ENCODE assay signal across 16 cellular contexts in the genomic region with DNA sequence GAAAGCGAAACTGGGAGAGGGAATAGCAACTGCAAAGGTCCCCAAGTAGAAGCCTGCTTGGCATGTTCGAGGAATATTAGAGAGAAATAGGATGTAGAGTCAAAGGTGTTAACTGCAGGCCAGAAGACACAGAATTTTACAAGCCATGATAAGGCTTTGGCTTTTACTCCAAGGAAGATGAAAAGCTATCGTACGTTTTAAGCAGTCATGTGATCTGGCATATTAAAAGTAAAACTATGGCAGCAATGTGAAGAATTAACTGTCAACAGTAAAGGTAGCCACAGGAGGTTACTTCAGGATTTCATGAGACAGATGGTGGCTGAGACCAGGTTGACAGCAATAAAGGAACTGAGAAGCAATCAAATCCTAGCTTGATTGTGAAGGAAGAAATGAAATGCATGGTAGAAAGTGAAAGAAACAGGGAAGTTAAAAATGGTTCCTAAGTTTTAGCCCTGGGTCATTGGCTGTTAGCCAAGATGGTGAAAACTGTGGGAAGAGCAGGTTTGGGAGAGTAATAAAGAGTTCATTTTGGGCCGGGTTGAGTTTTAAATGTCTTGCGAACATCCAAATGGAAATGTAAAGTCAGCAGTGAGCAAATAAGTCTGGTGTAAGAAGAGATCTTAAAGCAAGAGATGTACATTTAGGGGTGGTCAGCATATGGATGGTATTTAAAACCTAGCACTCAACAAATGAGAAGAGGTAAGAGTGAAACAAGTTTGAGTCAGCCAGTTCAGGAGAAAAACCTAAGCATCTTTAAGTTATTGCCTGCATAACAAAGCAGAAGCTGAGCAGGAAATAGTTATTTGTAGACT. TPM values are rescaled to one million over a fixed set of nuclear protein-coding genes. Genes with fewer than 3 reads are reported as not detected.
DNase-seq lines count a peak whose midpoint lies in the region; ATAC-seq and TF ChIP-seq lines count a peak whose summit lies in the region.
"Had no signal": no experiment of that assay in that cellular context is flagged by ENCODE, and none has a peak within 500 bp of the region (broad histone marks: within the 10 kb centered on the region; RNA-seq: fewer than 3 reads in every experiment).

No MANE protein-coding gene starts in this region.

- no peak for TF ChIP-seq EP300 in upper lobe of left lung (IDR thresholded peaks at IDR 0.05)

- H3K4me1 ChIP-seq in Caco-2 (peaks cover 19% of the 10 kb centered on the region), IMR-90 (ENCODE audit: control insufficient read depth, insufficient read depth, low read length) (peaks cover 4% of the 10 kb centered on the region), mucosa of descending colon (ENCODE audit: low read depth) (peaks cover 16% of the 10 kb centered on the region), upper lobe of left lung (peaks cover 0 to 10% (median 6%) of the 10 kb centered on the region in 4 donors)

- in situ Hi-C loops in IMR-90 (cut with MboI; ENCODE audit: low sequenced_read_pairs): no loop called here

- H2BK20ac ChIP-seq in IMR-90 (ENCODE audit: low read depth, low read length): no peak overlapping the region

- TF ChIP-seq POLR2A in IMR-90 (IDR thresholded peaks at IDR 0.05; ENCODE audit: low read depth, low read length): no peak
- TF ChIP-seq POLR2A in upper lobe of left lung (IDR thresholded peaks at IDR 0.05): no peak

- H3K27me3 Mint-ChIP-seq in Caco-2 (ENCODE audit: insufficient read depth, unreplicated experiment): no peaks in the 10 kb centered on the region
- no peaks in the 10 kb centered on the region for H3K27me3 Mint-ChIP-seq in activated T-helper 2 cell treated with anti-CD3 and anti-CD28 coated beads, Interferon-gamma antibody, Interleukin-2, Interleukin-4, amounts not matched to agents 10 μg/mL and 5 μg/mL and 100 μg/mL, durations not matched to agents 14 hours and 24 hours and 36 hours (ENCODE audit: low read depth)

- no peak overlapping the region for H2BK15ac ChIP-seq in IMR-90 (ENCODE audit: low read depth, low read length)

- no peak overlapping the region for H4K91ac ChIP-seq in IMR-90 (ENCODE audit: insufficient read depth, low read depth, low read length)

- H4K20me1 ChIP-seq in IMR-90 (ENCODE audit: insufficient read depth, low read length): peaks cover 39% of the 10 kb centered on the region

- H3K36me3 ChIP-seq in Caco-2 (ENCODE audit: control insufficient read depth, insufficient read depth, low read length) (0 out of 2 replicates have a peak, but pooled peaks cover 1% of the 10 kb centered on the region), IMR-90 (ENCODE audit: control insufficient read depth, insufficient read depth, low read length) (peaks cover 23% of the 10 kb centered on the region), mucosa of descending colon (ENCODE audit: low read depth) (no peaks in the 10 kb centered on the region), upper lobe of left lung (peaks cover 0 to 58% (median 19%) of the 10 kb centered on the region in 4 donors)

- dilution Hi-C loops in IMR-90 (cut with HindIII; ENCODE audit: low sequenced_read_pairs, unreplicated experiment): no loop called here

- no peak overlapping the region for H3K27ac ChIP-seq in IMR-90 (ENCODE audit: insufficient read depth, low read length)
- H3K27ac ChIP-seq in upper lobe of left lung: no peak overlapping the region
- H3K27ac ChIP-seq: HL-60 had no signal

- ATAC-seq in IMR-90 (ENCODE audit: low read depth): no peak
- ATAC-seq in mucosa of descending colon: peak; percentile 67
- ATAC-seq in HG03342 (IDR thresholded peaks at IDR 0.05; ENCODE audit: unreplicated experiment): no peak
- no peak for ATAC-seq in upper lobe of left lung (ENCODE audit: low FRiP score in 2 of 2)
- no peak for ATAC-seq in sciatic nerve
- ATAC-seq: WTC11 had no signal

- DNase-seq in Caco-2 (no peak), IMR-90 (no peak), mucosa of descending colon (no peak), upper lobe of left lung (no peak), sciatic nerve (ENCODE audit: low spot score) (no peak)
- no peak for DNase-seq in activated T-helper 2 cell treated with anti-CD3 and anti-CD28 coated beads, Interferon-gamma antibody, Interleukin-2, Interleukin-4, amounts not matched to agents 10 μg/mL and 5 μg/mL and 100 μg/mL, durations not matched to agents 14 hours and 24 hours and 36 hours (ENCODE audit: low spot score)
- DNase-seq in stimulated activated naive CD4-positive, alpha-beta T cell (lab: John Stamatoyannopoulos, UW): no peak
- DNase-seq: mesendoderm; NCI-H1105 treated with DMSO at 0.1 percent for 48 hours; NCI-H526 treated with DMSO at 0.1 percent for 48 hours; Right ventricle myocardium superior; stimulated activated CD4-positive, alpha-beta T cell treated with anti-CD3 and anti-CD28 coated beads, Interleukin-4, amount 100 ng/mL, for 4 hours; substantia nigra had no signal

- H3K79me1 ChIP-seq in IMR-90 (ENCODE audit: low read depth in 1 of 2, low read length in 2 of 2): peaks cover 34 to 49% of the 10 kb centered on the region in 2 experiments

- H4K5ac ChIP-seq in IMR-90 (ENCODE audit: low read depth, low read length): no peak overlapping the region

- H3K9me1 ChIP-seq in IMR-90 (ENCODE audit: insufficient read depth, low read length): no peaks in the 10 kb centered on the region

- no peak overlapping the region for H3K4me3 Mint-ChIP-seq in Caco-2 (ENCODE audit: unreplicated experiment)
- no peak overlapping the region for H3K4me3 Mint-ChIP-seq in activated T-helper 2 cell treated with anti-CD3 and anti-CD28 coated beads, Interferon-gamma antibody, Interleukin-2, Interleukin-4, amounts not matched to agents 10 μg/mL and 5 μg/mL and 100 μg/mL, durations not matched to agents 14 hours and 24 hours and 36 hours (ENCODE audit: low read depth)
- H3K4me3 Mint-ChIP-seq: WTC11 had no signal

- H3K4me3 ChIP-seq in Caco-2 (ENCODE audit: low read depth, low read length) (no peak overlapping the region), IMR-90 (ENCODE audit: insufficient read depth, low read depth, low read length) (no peak overlapping the region), mucosa of descending colon (no peak overlapping the region), upper lobe of left lung (no peak overlapping the region)

- no peak overlapping the region for H3K4ac ChIP-seq in IMR-90 (ENCODE audit: low read depth, low read length)

- H3K27ac Mint-ChIP-seq in Caco-2 (ENCODE audit: unreplicated experiment): peak overlapping the region; percentile 44
- peak overlapping the region; percentile 51 for H3K27ac Mint-ChIP-seq in activated T-helper 2 cell treated with anti-CD3 and anti-CD28 coated beads, Interferon-gamma antibody, Interleukin-2, Interleukin-4, amounts not matched to agents 10 μg/mL and 5 μg/mL and 100 μg/mL, durations not matched to agents 14 hours and 24 hours and 36 hours

- H2BK5ac ChIP-seq in IMR-90 (ENCODE audit: low read depth, low read length, poor library complexity, severe bottlenecking): no peak overlapping the region

- no peak overlapping the region for H3K56ac ChIP-seq in IMR-90 (ENCODE audit: extremely low read depth, insufficient read depth, low read length)

- WGBS in IMR-90 (ENCODE audit: extremely low coverage in 2 of 2, insufficient read length in 1 of 2), 2 experiments: 87% methylated on average over 3 of the region's 6 CpGs; no CpG with 5 or more reads in 1 of the 2 experiments
- WGBS in upper lobe of left lung, 2 donors: 66 to 74% methylated on average over 6 of the region's 6 CpGs

- H3K27me3 ChIP-seq in Caco-2 (replicated peaks; ENCODE audit: control insufficient read depth, insufficient read depth, low read length) (no peaks in the 10 kb centered on the region), IMR-90 (ENCODE audit: control insufficient read depth, insufficient read depth, low read length) (no peaks in the 10 kb centered on the region), upper lobe of left lung (no peaks in the 10 kb centered on the region)

- no peak overlapping the region for H3K23ac ChIP-seq in IMR-90 (ENCODE audit: low read depth, low read length)

- H3K9me3 Mint-ChIP-seq in Caco-2 (ENCODE audit: unreplicated experiment): no peaks in the 10 kb centered on the region
- H3K9me3 Mint-ChIP-seq in activated T-helper 2 cell treated with anti-CD3 and anti-CD28 coated beads, Interferon-gamma antibody, Interleukin-2, Interleukin-4, amounts not matched to agents 10 μg/mL and 5 μg/mL and 100 μg/mL, durations not matched to agents 14 hours and 24 hours and 36 hours: no peaks in the 10 kb centered on the region
- H3K9me3 Mint-ChIP-seq: WTC11 had no signal

- intact Hi-C loops in Caco-2 (cut with micrococcal nuclease; ENCODE audit: unreplicated experiment) (loop anchor here (2.0 kb wide), 1 partner anchor 19 kb away; no protein-coding TSS in a partner anchor), IMR-90 (cut with micrococcal nuclease) (loop anchor here (2.0 kb wide), 1 partner anchor 15 kb away; no protein-coding TSS in a partner anchor), mucosa of descending colon (cut with DNase I, micrococcal nuclease) (no loop called here), sciatic nerve (cut with DNase I) (no loop called here)
- intact Hi-C loops in activated T-helper 2 cell treated with anti-CD3 and anti-CD28 coated beads, Interferon-gamma antibody, Interleukin-2, Interleukin-4, amounts not matched to agents 10 μg/mL and 5 μg/mL and 100 μg/mL, durations not matched to agents 14 hours and 24 hours and 36 hours (cut with micrococcal nuclease): loop anchor here (2.0 kb wide), 1 partner anchor 21 kb away; no protein-coding TSS in a partner anchor

- TSS peak; percentile 5 for BruUV-seq in Caco-2 (replicated peaks; lab: Mats Ljungman, UMichigan)
- TSS peak; percentile 29 for BruUV-seq in IMR-90 (replicated peaks; lab: Mats Ljungman, UMichigan)

- H3K14ac ChIP-seq in IMR-90 (replicated peaks; ENCODE audit: low read depth, low read length): no peak overlapping the region; the same call in 1 of the 2 replicates

- H2AFZ ChIP-seq in IMR-90 (replicated peaks; ENCODE audit: low read length, poor library complexity): no peak overlapping the region

- POLR2A ChIA-PET in Caco-2 (lab: Charles Lee): interaction anchor here (1.1 kb wide), 1 partner anchor 22 kb away, joined by 3 read pairs; a partner anchor contains a TSS
- POLR2A ChIA-PET in IMR-90 (lab: Charles Lee; ENCODE audit: unreplicated experiment): no interaction called here

- H3K18ac ChIP-seq in IMR-90 (ENCODE audit: low read depth, low read length): no peak overlapping the region

- no peak overlapping the region for H2BK120ac ChIP-seq in IMR-90 (ENCODE audit: low read depth, low read length)

- no peak for TF ChIP-seq RAD21 in IMR-90 (IDR thresholded peaks at IDR 0.05; ENCODE audit: low read length)

- TF ChIP-seq CTCF in Caco-2 (IDR thresholded peaks at IDR 0.05; ENCODE audit: insufficient read depth in 1 of 2, low read depth in 1 of 2, low read length in 1 of 2, severe bottlenecking in 1 of 2, unreplicated experiment in 1 of 2): no peak
- TF ChIP-seq CTCF in IMR-90 (conservative IDR thresholded peaks at IDR 0.05; ENCODE audit: low read depth, low read length): no peak
- no peak for TF ChIP-seq CTCF in mucosa of descending colon (IDR thresholded peaks at IDR 0.05)
- no peak for TF ChIP-seq CTCF in upper lobe of left lung (IDR thresholded peaks at IDR 0.05)

- H4K8ac ChIP-seq in IMR-90 (ENCODE audit: low read depth in 2 of 2, low read length in 2 of 2): no peak overlapping the region

- no peak overlapping the region for H2AK5ac ChIP-seq in IMR-90 (ENCODE audit: low read depth, low read length)

- H3K4me1 Mint-ChIP-seq in Caco-2 (ENCODE audit: low read depth, unreplicated experiment): peaks cover 18% of the 10 kb centered on the region
- peaks cover 17% of the 10 kb centered on the region for H3K4me1 Mint-ChIP-seq in activated T-helper 2 cell treated with anti-CD3 and anti-CD28 coated beads, Interferon-gamma antibody, Interleukin-2, Interleukin-4, amounts not matched to agents 10 μg/mL and 5 μg/mL and 100 μg/mL, durations not matched to agents 14 hours and 24 hours and 36 hours (ENCODE audit: low read depth)
- H3K4me1 Mint-ChIP-seq: WTC11 had no signal

- H3K9me3 ChIP-seq in Caco-2 (no peaks in the 10 kb centered on the region), IMR-90 (ENCODE audit: control insufficient read depth, insufficient read depth, low read length) (no peaks in the 10 kb centered on the region), mucosa of descending colon (no peaks in the 10 kb centered on the region), upper lobe of left lung (no peaks in the 10 kb centered on the region)

- no peak overlapping the region for H3K4me2 ChIP-seq in IMR-90 (ENCODE audit: low read depth, low read length)

- H3K9ac ChIP-seq in IMR-90 (ENCODE audit: low read depth, low read length): no peak overlapping the region

- no peak overlapping the region for H2AK9ac ChIP-seq in IMR-90 (replicated peaks; ENCODE audit: low read depth, low read length, poor library complexity)

- peaks cover 33% of the 10 kb centered on the region for H3K36me3 Mint-ChIP-seq in Caco-2 (ENCODE audit: insufficient read depth, unreplicated experiment)
- H3K36me3 Mint-ChIP-seq in activated T-helper 2 cell treated with anti-CD3 and anti-CD28 coated beads, Interferon-gamma antibody, Interleukin-2, Interleukin-4, amounts not matched to agents 10 μg/mL and 5 μg/mL and 100 μg/mL, durations not matched to agents 14 hours and 24 hours and 36 hours (ENCODE audit: low read depth): peaks cover 43% of the 10 kb centered on the region

- CTCF ChIA-PET in Caco-2 (lab: Charles Lee) (interaction anchor here (0.5 to 1.2 kb wide), 3 partner anchors 21 to 96 kb away, joined by 3 to 4 read pairs (median 3); no protein-coding TSS in a partner anchor), IMR-90 (lab: Yijun Ruan, JAX) (interaction anchor here (0.6 to 0.7 kb wide), 2 partner anchors 309 to 1838 kb away, joined by 3 read pairs; no protein-coding TSS in a partner anchor)

RNA-seq across cellular contexts. Expression of a gene that starts 20.3 kb away (rescaled TPM):
- 8.6 and 10.4 TPM in 2 replicates for total RNA-seq in Caco-2 (2022)
- 8.1 and 11.7 TPM in 2 replicates for total RNA-seq in IMR-90 (2012; rRNA removed)
- 2.5 and 3.1 TPM in 2 replicates for polyA plus RNA-seq in IMR-90 (2012; rRNA removed)
- polyA plus RNA-seq in IMR-90 (2012; cell fraction: cytosol; rRNA removed): 0.36 and 1.3 TPM in 2 replicates
- 0.41 and 3.6 TPM in 2 replicates for polyA plus RNA-seq in IMR-90 (2012; cell fraction: nucleus; rRNA removed; ENCODE audit: low replicate concordance)
- 29.0 and 29.3 TPM in 2 replicates for total RNA-seq in activated T-helper 2 cell treated with anti-CD3 and anti-CD28 coated beads, Interferon-gamma antibody, Interleukin-2, Interleukin-4, amounts not matched to agents 10 μg/mL and 5 μg/mL and 100 μg/mL, durations not matched to agents 14 hours and 24 hours and 36 hours
- 10 to 100 TPM; 15.1 to 22.6 (median 17.2) TPM for total RNA-seq in mucosa of descending colon
- total RNA-seq in upper lobe of left lung: 10 to 100 TPM; 13.4 to 34.1 (median 17.1) TPM
- 20.1 TPM for total RNA-seq in sciatic nerve

RNA-seq across cellular contexts. Expression of a gene that starts 22.1 kb away (rescaled TPM):
- total RNA-seq in Caco-2 (2022) (64.6 and 69.2 TPM in 2 replicates), IMR-90 (2012; rRNA removed) (94.1 and 129 TPM in 2 replicates), mucosa of descending colon (100 to 1,000 TPM in 1 of 3 donors, 10 to 100 TPM in 2; 89.7 to 111 (median 97.9) TPM), upper lobe of left lung (10 to 100 TPM; 53.9 to 94.7 (median 74.5) TPM), sciatic nerve (78.4 TPM)
- 38.9 and 47.7 TPM in 2 replicates for polyA plus RNA-seq in IMR-90 (2012; rRNA removed)
- 5.5 and 8.8 TPM in 2 replicates for polyA plus RNA-seq in IMR-90 (2012; cell fraction: cytosol; rRNA removed)
- 25.9 and 134 TPM in 2 replicates for polyA plus RNA-seq in IMR-90 (2012; cell fraction: nucleus; rRNA removed; ENCODE audit: low replicate concordance)
- total RNA-seq in activated T-helper 2 cell treated with anti-CD3 and anti-CD28 coated beads, Interferon-gamma antibody, Interleukin-2, Interleukin-4, amounts not matched to agents 10 μg/mL and 5 μg/mL and 100 μg/mL, durations not matched to agents 14 hours and 24 hours and 36 hours: 61.2 and 61.7 TPM in 2 replicates

RNA-seq across cellular contexts. Expression of a gene that starts 59.0 kb away (rescaled TPM):
- total RNA-seq in Caco-2 (2022): 1,699 and 1,723 TPM in 2 replicates
- total RNA-seq in IMR-90 (2012; rRNA removed): 35.3 and 68.6 TPM in 2 replicates
- polyA plus RNA-seq in IMR-90 (2012; rRNA removed): 294 and 551 TPM in 2 replicates
- 107 and 412 TPM in 2 replicates for polyA plus RNA-seq in IMR-90 (2012; cell fraction: cytosol; rRNA removed)
- polyA plus RNA-seq in IMR-90 (2012; cell fraction: nucleus; rRNA removed; ENCODE audit: low replicate concordance): 28.1 and 181 TPM in 2 replicates
- 1,583 and 1,632 TPM in 2 replicates for total RNA-seq in activated T-helper 2 cell treated with anti-CD3 and anti-CD28 coated beads, Interferon-gamma antibody, Interleukin-2, Interleukin-4, amounts not matched to agents 10 μg/mL and 5 μg/mL and 100 μg/mL, durations not matched to agents 14 hours and 24 hours and 36 hours
- total RNA-seq in mucosa of descending colon: 100 to 1,000 TPM; 785 to 853 (median 837) TPM
- 100 to 1,000 TPM; 115 to 977 (median 185) TPM for total RNA-seq in upper lobe of left lung
- total RNA-seq in sciatic nerve: 1,013 TPM

Comparison
In these comparisons a context has a peak if more than half of its experiments do, and no peak if none do; other contexts are left out.
1. intact Hi-C loops: an anchor here in Caco-2 (2.0 kb wide), IMR-90 (2.0 kb wide) and activated T-helper 2 cell treated with anti-CD3 and anti-CD28 coated beads, Interferon-gamma antibody, Interleukin-2, Interleukin-4, amounts not matched to agents 10 μg/mL and 5 μg/mL and 100 μg/mL, durations not matched to agents 14 hours and 24 hours and 36 hours (2.0 kb wide); none called in mucosa of descending colon and sciatic nerve.